ENCODE assay signal across 1 cellular context in the genomic region with DNA sequence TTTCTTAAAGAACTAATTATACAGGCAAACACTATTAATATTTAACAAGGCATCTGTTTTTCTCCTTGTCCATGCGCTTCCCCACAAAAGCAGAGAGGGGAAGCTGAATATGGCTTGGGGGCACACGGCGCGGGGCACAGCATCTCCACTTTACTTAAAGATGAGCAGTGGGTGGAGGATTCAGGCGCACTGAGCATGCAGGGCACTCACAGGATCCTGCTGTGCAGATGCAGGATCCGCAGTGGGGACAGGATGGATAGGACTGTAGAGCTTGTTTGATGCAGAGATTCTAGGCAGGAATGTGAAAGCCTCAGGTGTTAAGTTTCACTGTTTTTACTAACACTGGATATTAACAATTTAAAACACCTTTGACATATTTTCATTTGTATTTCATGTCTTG.
TF ChIP-seq lines count a peak whose summit lies in the region.

No MANE protein-coding gene starts in this region.

TF ChIP-seq in GM23338, 12 proteins besides CTCF, POLR2A, EP300 and RAD21 (continued from another document):
- TF ChIP-seq, protein P1, sequence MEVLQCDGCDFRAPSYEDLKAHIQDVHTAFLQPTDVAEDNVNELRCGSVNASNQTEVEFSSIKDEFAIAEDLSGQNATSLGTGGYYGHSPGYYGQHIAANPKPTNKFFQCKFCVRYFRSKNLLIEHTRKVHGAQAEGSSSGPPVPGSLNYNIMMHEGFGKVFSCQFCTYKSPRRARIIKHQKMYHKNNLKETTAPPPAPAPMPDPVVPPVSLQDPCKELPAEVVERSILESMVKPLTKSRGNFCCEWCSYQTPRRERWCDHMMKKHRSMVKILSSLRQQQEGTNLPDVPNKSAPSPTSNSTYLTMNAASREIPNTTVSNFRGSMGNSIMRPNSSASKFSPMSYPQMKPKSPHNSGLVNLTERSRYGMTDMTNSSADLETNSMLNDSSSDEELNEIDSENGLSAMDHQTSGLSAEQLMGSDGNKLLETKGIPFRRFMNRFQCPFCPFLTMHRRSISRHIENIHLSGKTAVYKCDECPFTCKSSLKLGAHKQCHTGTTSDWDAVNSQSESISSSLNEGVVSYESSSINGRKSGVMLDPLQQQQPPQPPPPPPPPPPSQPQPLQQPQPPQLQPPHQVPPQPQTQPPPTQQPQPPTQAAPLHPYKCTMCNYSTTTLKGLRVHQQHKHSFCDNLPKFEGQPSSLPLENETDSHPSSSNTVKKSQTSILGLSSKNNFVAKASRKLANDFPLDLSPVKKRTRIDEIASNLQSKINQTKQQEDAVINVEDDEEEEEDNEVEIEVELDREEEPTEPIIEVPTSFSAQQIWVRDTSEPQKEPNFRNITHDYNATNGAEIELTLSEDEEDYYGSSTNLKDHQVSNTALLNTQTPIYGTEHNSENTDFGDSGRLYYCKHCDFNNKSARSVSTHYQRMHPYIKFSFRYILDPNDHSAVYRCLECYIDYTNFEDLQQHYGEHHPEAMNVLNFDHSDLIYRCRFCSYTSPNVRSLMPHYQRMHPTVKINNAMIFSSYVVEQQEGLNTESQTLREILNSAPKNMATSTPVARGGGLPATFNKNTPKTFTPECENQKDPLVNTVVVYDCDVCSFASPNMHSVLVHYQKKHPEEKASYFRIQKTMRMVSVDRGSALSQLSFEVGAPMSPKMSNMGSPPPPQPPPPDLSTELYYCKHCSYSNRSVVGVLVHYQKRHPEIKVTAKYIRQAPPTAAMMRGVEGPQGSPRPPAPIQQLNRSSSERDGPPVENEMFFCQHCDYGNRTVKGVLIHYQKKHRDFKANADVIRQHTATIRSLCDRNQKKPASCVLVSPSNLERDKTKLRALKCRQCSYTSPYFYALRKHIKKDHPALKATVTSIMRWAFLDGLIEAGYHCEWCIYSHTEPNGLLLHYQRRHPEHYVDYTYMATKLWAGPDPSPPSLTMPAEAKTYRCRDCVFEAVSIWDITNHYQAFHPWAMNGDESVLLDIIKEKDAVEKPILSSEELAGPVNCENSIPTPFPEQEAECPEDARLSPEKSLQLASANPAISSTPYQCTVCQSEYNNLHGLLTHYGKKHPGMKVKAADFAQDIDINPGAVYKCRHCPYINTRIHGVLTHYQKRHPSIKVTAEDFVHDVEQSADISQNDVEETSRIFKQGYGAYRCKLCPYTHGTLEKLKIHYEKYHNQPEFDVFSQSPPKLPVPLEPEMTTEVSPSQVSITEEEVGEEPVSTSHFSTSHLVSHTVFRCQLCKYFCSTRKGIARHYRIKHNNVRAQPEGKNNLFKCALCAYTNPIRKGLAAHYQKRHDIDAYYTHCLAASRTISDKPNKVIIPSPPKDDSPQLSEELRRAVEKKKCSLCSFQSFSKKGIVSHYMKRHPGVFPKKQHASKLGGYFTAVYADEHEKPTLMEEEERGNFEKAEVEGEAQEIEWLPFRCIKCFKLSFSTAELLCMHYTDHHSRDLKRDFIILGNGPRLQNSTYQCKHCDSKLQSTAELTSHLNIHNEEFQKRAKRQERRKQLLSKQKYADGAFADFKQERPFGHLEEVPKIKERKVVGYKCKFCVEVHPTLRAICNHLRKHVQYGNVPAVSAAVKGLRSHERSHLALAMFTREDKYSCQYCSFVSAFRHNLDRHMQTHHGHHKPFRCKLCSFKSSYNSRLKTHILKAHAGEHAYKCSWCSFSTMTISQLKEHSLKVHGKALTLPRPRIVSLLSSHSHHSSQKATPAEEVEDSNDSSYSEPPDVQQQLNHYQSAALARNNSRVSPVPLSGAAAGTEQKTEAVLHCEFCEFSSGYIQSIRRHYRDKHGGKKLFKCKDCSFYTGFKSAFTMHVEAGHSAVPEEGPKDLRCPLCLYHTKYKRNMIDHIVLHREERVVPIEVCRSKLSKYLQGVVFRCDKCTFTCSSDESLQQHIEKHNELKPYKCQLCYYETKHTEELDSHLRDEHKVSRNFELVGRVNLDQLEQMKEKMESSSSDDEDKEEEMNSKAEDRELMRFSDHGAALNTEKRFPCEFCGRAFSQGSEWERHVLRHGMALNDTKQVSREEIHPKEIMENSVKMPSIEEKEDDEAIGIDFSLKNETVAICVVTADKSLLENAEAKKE (CRISPR knock-in tag; IDR thresholded peaks at IDR 0.05) = no peak
- TF ChIP-seq POLR2AphosphoS5 (IDR thresholded peaks at IDR 0.05; ENCODE audit: low read depth) = peak; percentile 38; the same call in 1 of the 2 replicates
TF ChIP-seq in GM23338: peak in this region for 2.
